26 cellular contexts compared by ENCODE assay signal in genomic region chr2:220678943-220679342, GRCh38.
"Had no signal": no experiment of that assay in that cellular context is flagged by ENCODE, and none has a peak within 500 bp of the region (broad histone marks: within the 10 kb centered on the region; RNA-seq: fewer than 3 reads in every experiment).

No MANE protein-coding gene starts in this region.

- H3K9me3 ChIP-seq: stomach, suprapubic skin, testis, thoracic aorta, thyroid gland, tibial artery, tibial nerve, transverse colon, upper lobe of left lung, upper lobe of right lung, uterus, vagina had no signal

- H3K4me1 ChIP-seq: stomach, suprapubic skin, testis, tibial artery, tibial nerve, transverse colon, upper lobe of left lung, upper lobe of right lung, uterus, vagina had no signal

- H3K36me3 ChIP-seq: stomach, suprapubic skin, thoracic aorta, thyroid gland, tibial artery, tibial nerve, transverse colon, upper lobe of left lung, upper lobe of right lung, uterus, vagina had no signal

- H3K27me3 ChIP-seq: stomach, suprapubic skin, testis, thyroid gland, tibial artery, transverse colon, upper lobe of left lung, vagina had no signal

- ATAC-seq: stimulated activated effector memory CD8-positive, alpha-beta T cell treated with anti-CD3 and anti-CD28 coated beads, Interleukin-12 subunit alpha, Interleukin-12 subunit beta, amount 100 ng/mL, for 72 hours; stimulated activated memory B cell treated with anti-CD40 and anti-IgM and Interleukin-4, amounts not matched to agents 10 μg/mL and 1 μg/mL and 100 μg/mL, for 72 hours; stimulated activated naive B cell treated with anti-CD40 and anti-IgM and Interleukin-4, amounts not matched to agents 10 μg/mL and 1 μg/mL and 100 μg/mL, for 72 hours; stimulated activated naive CD8-positive, alpha-beta T cell treated with anti-CD3 and anti-CD28 coated beads, Interleukin-15, amount 100 ng/mL, for 72 hours; stimulated activated naive CD8-positive, alpha-beta T cell treated with anti-CD3 and anti-CD28 coated beads, Interleukin-15, Interleukin-2, amounts not matched to agents 100 U/mL and 50 U/mL, for 24 hours; upper lobe of right lung had no signal

- DNase-seq: stimulated activated CD4-positive, alpha-beta T cell treated with anti-CD3 and anti-CD28 coated beads, Interleukin-2, amount 100 ng/mL, for 48 hours; stimulated activated CD4-positive, alpha-beta T cell treated with anti-CD3 and anti-CD28 coated beads, Interleukin-4, amount 100 ng/mL, for 1 hour; stimulated activated CD4-positive, alpha-beta T cell treated with anti-CD3 and anti-CD28 coated beads, Interleukin-4, amount 100 ng/mL, for 24 hours; stimulated activated CD4-positive, alpha-beta T cell treated with anti-CD3 and anti-CD28 coated beads, Interleukin-4, amount 100 ng/mL, for 4 hours; stimulated activated CD8-positive, alpha-beta memory T cell treated with anti-CD3 and anti-CD28 coated beads, Interleukin-4, amount 100 ng/mL, for 48 hours; stimulated activated naive B cell treated with anti-CD40 and anti-IgM and Interleukin-4, amounts not matched to agents 10 μg/mL and 1 μg/mL and 100 μg/mL, for 72 hours; stimulated activated naive CD4-positive, alpha-beta T cell; stimulated activated naive CD4-positive, alpha-beta T cell treated with Interleukin-2 at 50 U/mL for 16 hours; stimulated activated naive CD8-positive, alpha-beta T cell treated with anti-CD3 and anti-CD28 coated beads, Interleukin-15, amount 100 ng/mL, for 72 hours; stimulated activated naive CD8-positive, alpha-beta T cell treated with anti-CD3 and anti-CD28 coated beads, Interleukin-15, Interleukin-2, amounts not matched to agents 100 U/mL and 50 U/mL, for 24 hours; stomach; substantia nigra; testis; thyroid gland; tibial artery; transverse colon; trophoblast cell; upper lobe of left lung; upper lobe of right lung; uterus had no signal

- H3K4me3 ChIP-seq: stomach, suprapubic skin, testis, thoracic aorta, thyroid gland, tibial artery, tibial nerve, transverse colon, upper lobe of left lung, upper lobe of right lung, uterus, vagina had no signal

- H3K27ac ChIP-seq: stomach, suprapubic skin, testis, thoracic aorta, thyroid gland, tibial artery, tibial nerve, transverse colon, upper lobe of left lung, upper lobe of right lung, uterus, vagina had no signal
